Comparison of ENCODE assay signal across 8 cellular contexts in the genomic region with DNA sequence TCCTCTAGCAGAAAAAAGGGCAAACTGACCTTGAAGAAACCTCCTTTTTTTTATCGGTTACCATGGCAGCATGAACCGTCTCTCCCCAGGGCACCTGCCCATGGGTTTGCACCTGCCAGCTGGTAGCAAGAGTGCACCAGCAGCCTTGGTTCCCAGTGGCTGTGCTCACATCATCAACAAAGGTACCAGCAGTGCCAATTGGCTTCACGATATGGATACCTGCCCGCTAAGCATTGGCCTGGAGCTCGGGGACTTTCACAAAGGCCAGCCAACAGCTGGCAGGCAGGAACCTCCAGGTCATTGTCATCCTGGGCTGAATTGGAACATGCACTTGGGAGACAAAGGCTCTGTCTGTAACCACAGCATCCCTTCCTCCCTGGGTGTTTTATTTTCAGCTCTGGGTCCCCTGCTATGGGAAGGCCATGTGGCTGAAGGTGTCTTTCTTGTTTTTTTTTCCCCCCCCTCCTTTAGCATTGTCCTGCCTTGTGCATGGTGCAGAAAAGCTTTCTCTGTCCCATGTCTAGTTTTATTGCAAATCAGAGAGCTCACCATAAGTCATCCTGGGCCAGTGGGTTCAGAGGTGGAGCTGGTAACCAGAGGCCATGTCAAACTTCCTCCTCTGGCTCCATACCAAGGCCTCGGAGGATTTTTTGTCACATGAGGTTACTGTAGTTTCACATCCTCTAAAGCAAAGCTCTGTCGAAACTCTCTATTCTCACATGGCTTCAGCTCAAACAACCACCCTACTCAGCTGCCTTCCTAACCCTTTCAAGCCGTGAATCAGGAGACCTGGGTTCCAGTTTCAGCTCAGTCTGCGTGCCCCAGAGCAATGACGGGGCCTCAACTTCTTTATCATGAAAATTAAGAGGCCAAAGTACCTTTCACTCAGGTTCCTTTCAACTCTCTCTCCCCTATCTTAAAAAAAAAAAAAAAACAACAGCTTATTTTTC.
A peak's percentile ranks its signal among the peaks of the same experiment; 100 is the strongest.
DNase-seq lines count a peak whose midpoint lies in the region; ATAC-seq, FAIRE-seq and TF ChIP-seq lines count a peak whose summit lies in the region.

No MANE protein-coding gene starts in this region.

- no peaks in the 10 kb centered on the region for H3K27me3 ChIP-seq in Peyer's patch

- H3K27ac Mint-ChIP-seq in mesothelial cell of epicardium (peak overlapping the region; percentile 9), type B pancreatic cell (peak overlapping the region; percentile 91)

- no peak for FAIRE-seq in RCC 7860 (lab: Jason Lieb, UNC)

- DNase-seq in COR-L47 (lab: John Stamatoyannopoulos, UW) (peak; percentile 87), Peyer's patch (peak in 2 of 3 donors; percentile 77 to 89), caudate nucleus (lab: John Stamatoyannopoulos, UW) (peak in 7 of 61 donors; percentile 6 to 13 (median 9)), mesothelial cell of epicardium (ENCODE audit: low spot score in 2 of 2, unreplicated experiment in 2 of 2) (no peak), type B pancreatic cell (ENCODE audit: extremely low spot score, unreplicated experiment) (no peak), RCC 7860 (ENCODE audit: low spot score) (no peak)

- no peaks in the 10 kb centered on the region for H3K9me3 ChIP-seq in Peyer's patch

- H3K9me3 Mint-ChIP-seq in mesothelial cell of epicardium (peaks cover 15% of the 10 kb centered on the region), type B pancreatic cell (peaks cover 7% of the 10 kb centered on the region)

- peaks cover 26% of the 10 kb centered on the region for H3K4me1 Mint-ChIP-seq in mesothelial cell of epicardium
- H3K4me1 Mint-ChIP-seq in type B pancreatic cell (ENCODE audit: unreplicated experiment) = peaks cover 9% of the 10 kb centered on the region

- no peak for TF ChIP-seq CTCF in Peyer's patch (IDR thresholded peaks at IDR 0.05)
- TF ChIP-seq CTCF in mesothelial cell of epicardium (IDR thresholded peaks at IDR 0.05; ENCODE audit: unreplicated experiment) = no peak
- no peak for TF ChIP-seq CTCF in type B pancreatic cell (conservative IDR thresholded peaks at IDR 0.05)

- H3K36me3 Mint-ChIP-seq in mesothelial cell of epicardium (peaks cover 3% of the 10 kb centered on the region), type B pancreatic cell (peaks cover 3% of the 10 kb centered on the region)

- H3K4me1 ChIP-seq in Peyer's patch = peaks cover 0 to 6% (median 0%) of the 10 kb centered on the region in 4 donors

- H3K27me3 Mint-ChIP-seq in mesothelial cell of epicardium (ENCODE audit: low read depth) = no peaks in the 10 kb centered on the region
- no peaks in the 10 kb centered on the region for H3K27me3 Mint-ChIP-seq in type B pancreatic cell

- ATAC-seq in GM19438 (IDR thresholded peaks at IDR 0.05; ENCODE audit: low read depth, unreplicated experiment) (peak; percentile 98), HG03457 (IDR thresholded peaks at IDR 0.05; ENCODE audit: unreplicated experiment) (peak; percentile 95)

- H3K4me3 Mint-ChIP-seq in mesothelial cell of epicardium (no peak overlapping the region), type B pancreatic cell (peak overlapping the region; percentile 75)

- H3K4me3 ChIP-seq in Peyer's patch = no peak overlapping the region

- no peak for TF ChIP-seq POLR2A in Peyer's patch (IDR thresholded peaks at IDR 0.05)

- H3K36me3 ChIP-seq in Peyer's patch = no peaks in the 10 kb centered on the region

- H3K27ac ChIP-seq in Peyer's patch = peak overlapping the region; percentile 28 to 81 (median 37)
- H3K27ac ChIP-seq in caudate nucleus (ENCODE audit: low read depth, low read length) = peak overlapping the region; percentile 4

Comparison
In these comparisons a context has a peak if more than half of its experiments do, and no peak if none do; other contexts are left out.
1. DNase-seq: peak in COR-L47 (single experiment) and Peyer's patch (2 of 3); none in mesothelial cell of epicardium (0 of 2), type B pancreatic cell (single experiment) and RCC 7860 (single experiment).